In the genomic region with DNA sequence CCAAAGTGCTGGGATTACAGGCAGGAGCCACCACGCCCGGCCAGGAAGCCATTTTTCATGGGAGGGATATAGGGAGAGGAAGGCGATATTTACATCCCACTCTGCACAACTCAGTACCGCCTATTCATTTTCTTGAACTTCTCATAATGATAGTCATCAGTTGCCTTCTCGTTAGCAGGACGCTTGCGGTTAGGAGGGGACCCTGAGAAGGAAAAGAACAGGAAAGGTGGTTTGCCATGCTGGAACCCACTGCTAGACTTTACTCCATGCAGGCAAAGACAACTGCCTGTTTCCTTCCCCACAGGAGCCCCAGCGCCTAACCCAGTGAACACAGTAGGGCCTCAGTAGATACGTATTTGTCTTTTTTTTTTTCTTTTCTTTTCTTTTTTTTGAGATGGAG, we compare ENCODE assay signal across 26 cellular contexts.
"Had no signal": no experiment of that assay in that cellular context is flagged by ENCODE, and none has a peak within 500 bp of the region (broad histone marks: within the 10 kb centered on the region; RNA-seq: fewer than 3 reads in every experiment).

No MANE protein-coding gene starts in this region.

- H3K4me3 ChIP-seq: heart right ventricle, prostate gland, testis, vagina had no signal

- H3K27ac Mint-ChIP-seq: activated B cell treated with CpG ODN at 0.5 μM for 24 hours; activated naive CD4-positive, alpha-beta T cell treated with anti-CD3 and anti-CD28 coated beads, Interleukin-2, amount 10 ng/mL, durations not matched to agents 7 days and 5 days; activated T-cell treated with anti-CD3 and anti-CD28 coated beads, Interleukin-2, amount 50 U/mL, for 72 hours; brain; natural killer cell; T-helper 17 cell had no signal

- H3K4me3 Mint-ChIP-seq: activated B cell treated with CpG ODN at 0.5 μM for 24 hours; activated naive CD4-positive, alpha-beta T cell treated with anti-CD3 and anti-CD28 coated beads, Interleukin-2, amount 10 ng/mL, durations not matched to agents 7 days and 5 days; activated T-cell treated with anti-CD3 and anti-CD28 coated beads, Interleukin-2, amount 50 U/mL, for 72 hours; brain; natural killer cell; T-helper 17 cell had no signal

- H3K36me3 Mint-ChIP-seq: natural killer cell had no signal

- H3K9me3 Mint-ChIP-seq: activated B cell treated with CpG ODN at 0.5 μM for 24 hours; activated naive CD4-positive, alpha-beta T cell treated with anti-CD3 and anti-CD28 coated beads, Interleukin-2, amount 10 ng/mL, durations not matched to agents 7 days and 5 days; activated T-cell treated with anti-CD3 and anti-CD28 coated beads, Interleukin-2, amount 50 U/mL, for 72 hours; brain; natural killer cell had no signal

- H3K9me3 ChIP-seq: heart right ventricle, prostate gland, testis, vagina had no signal

- H3K27me3 ChIP-seq: heart right ventricle, testis, vagina had no signal

- DNase-seq: activated B cell treated with CpG ODN at 0.5 μM for 24 hours; activated CD4-positive, alpha-beta T cell treated with anti-CD3 and anti-CD28 coated beads for 4 hours; activated CD8-positive, alpha-beta memory T cell treated with anti-CD3 and anti-CD28 coated beads, Interleukin-2, amount 50 U/mL, for 48 hours; activated effector memory CD4-positive, alpha-beta T cell treated with Interleukin-2 at 50 U/mL for 16 hours; activated naive CD4-positive, alpha-beta T cell treated with anti-CD3 and anti-CD28 coated beads, Interleukin-2, amount 10 ng/mL, durations not matched to agents 7 days and 5 days; activated T-cell treated with anti-CD3 and anti-CD28 coated beads, Interleukin-2, amount 50 U/mL, for 72 hours; aorta; caudate nucleus; dermis blood vessel endothelial cell; effector CD8-positive, alpha-beta T cell; erythroblast; foreskin fibroblast; heart right ventricle; islet precursor cell; left cardiac atrium; midbrain; natural killer cell; right cardiac atrium; stimulated activated CD4-positive, alpha-beta T cell treated with anti-CD3 and anti-CD28 coated beads, Interleukin-4, amount 100 ng/mL, for 4 hours; SW 1271; T-helper 17 cell; testis; trophoblast cell had no signal

- H3K27me3 Mint-ChIP-seq: activated B cell treated with CpG ODN at 0.5 μM for 24 hours; activated naive CD4-positive, alpha-beta T cell treated with anti-CD3 and anti-CD28 coated beads, Interleukin-2, amount 10 ng/mL, durations not matched to agents 7 days and 5 days; brain; T-helper 17 cell had no signal

- H3K27ac ChIP-seq: heart right ventricle, prostate gland, testis, vagina had no signal

- ATAC-seq: activated T-cell treated with anti-CD3 and anti-CD28 coated beads, Interleukin-2, amount 50 U/mL, for 72 hours; heart right ventricle; left cardiac atrium; natural killer cell; right cardiac atrium; T-helper 17 cell had no signal

- H3K4me1 ChIP-seq: prostate gland, testis had no signal
